1 cellular context compared by ENCODE assay signal in genomic region chr5:35545190-35545589, GRCh38.
TF ChIP-seq lines count a peak whose summit lies in the region.

No MANE protein-coding gene starts in this region.

TF ChIP-seq in IMR-90, 13 proteins besides CTCF, POLR2A, EP300 and RAD21 (continued from another document):
- TF ChIP-seq, protein P1, sequence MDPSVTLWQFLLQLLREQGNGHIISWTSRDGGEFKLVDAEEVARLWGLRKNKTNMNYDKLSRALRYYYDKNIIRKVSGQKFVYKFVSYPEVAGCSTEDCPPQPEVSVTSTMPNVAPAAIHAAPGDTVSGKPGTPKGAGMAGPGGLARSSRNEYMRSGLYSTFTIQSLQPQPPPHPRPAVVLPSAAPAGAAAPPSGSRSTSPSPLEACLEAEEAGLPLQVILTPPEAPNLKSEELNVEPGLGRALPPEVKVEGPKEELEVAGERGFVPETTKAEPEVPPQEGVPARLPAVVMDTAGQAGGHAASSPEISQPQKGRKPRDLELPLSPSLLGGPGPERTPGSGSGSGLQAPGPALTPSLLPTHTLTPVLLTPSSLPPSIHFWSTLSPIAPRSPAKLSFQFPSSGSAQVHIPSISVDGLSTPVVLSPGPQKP (IDR thresholded peaks at IDR 0.05; ENCODE audit: borderline replicate concordance, low read depth, low read length) = no peak
- no peak for TF ChIP-seq RCOR1 (IDR thresholded peaks at IDR 0.05; ENCODE audit: insufficient replicate concordance, low read length)
- no peak for TF ChIP-seq MAZ (IDR thresholded peaks at IDR 0.05; ENCODE audit: borderline replicate concordance, low read depth, low read length)
- no peak for TF ChIP-seq CEBPB (IDR thresholded peaks at IDR 0.05; ENCODE audit: low read depth, low read length)
- TF ChIP-seq FOS (IDR thresholded peaks at IDR 0.05; ENCODE audit: low read depth, low read length) = no peak
- TF ChIP-seq, protein P2, sequence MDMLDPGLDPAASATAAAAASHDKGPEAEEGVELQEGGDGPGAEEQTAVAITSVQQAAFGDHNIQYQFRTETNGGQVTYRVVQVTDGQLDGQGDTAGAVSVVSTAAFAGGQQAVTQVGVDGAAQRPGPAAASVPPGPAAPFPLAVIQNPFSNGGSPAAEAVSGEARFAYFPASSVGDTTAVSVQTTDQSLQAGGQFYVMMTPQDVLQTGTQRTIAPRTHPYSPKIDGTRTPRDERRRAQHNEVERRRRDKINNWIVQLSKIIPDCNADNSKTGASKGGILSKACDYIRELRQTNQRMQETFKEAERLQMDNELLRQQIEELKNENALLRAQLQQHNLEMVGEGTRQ (IDR thresholded peaks at IDR 0.05; ENCODE audit: low read depth, low read length) = no peak
- TF ChIP-seq NFE2L2 (IDR thresholded peaks at IDR 0.05; ENCODE audit: low read depth, low read length) = no peak
